Comparison of ENCODE assay signal across 11 cellular contexts in the genomic region with DNA sequence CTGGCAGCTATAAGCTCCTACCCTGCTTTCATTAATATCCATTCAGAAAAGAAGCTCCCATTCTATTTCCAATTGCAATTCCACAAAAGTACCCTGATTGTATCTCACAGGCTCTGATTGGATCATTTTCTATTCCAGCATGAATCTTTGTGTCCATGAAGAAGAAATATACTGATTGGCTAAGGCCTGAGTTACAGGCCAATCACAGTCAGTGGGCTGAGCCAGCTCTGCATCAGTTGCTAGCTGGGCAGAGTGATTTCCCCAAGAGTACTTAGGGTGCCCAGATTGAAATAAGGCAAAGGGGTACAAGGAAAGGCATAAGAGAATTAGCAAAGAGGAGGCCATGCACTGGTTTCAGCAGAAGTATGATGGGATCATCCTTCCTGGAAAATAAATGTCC. TPM values are rescaled to one million over a fixed set of nuclear protein-coding genes. Genes with fewer than 3 reads are reported as not detected.
DNase-seq lines count a peak whose midpoint lies in the region; ATAC-seq and TF ChIP-seq lines count a peak whose summit lies in the region.
"Had no signal": no experiment of that assay in that cellular context is flagged by ENCODE, and none has a peak within 500 bp of the region (broad histone marks: within the 10 kb centered on the region; RNA-seq: fewer than 3 reads in every experiment).

No MANE protein-coding gene starts in this region.

- DNase-seq in heart left ventricle = no peak
- no peak for DNase-seq in heart right ventricle
- no peak for DNase-seq in upper lobe of right lung
- no peak for DNase-seq in COR-L47 (lab: John Stamatoyannopoulos, UW)
- no peak for DNase-seq in stimulated activated CD4-positive, alpha-beta T cell treated with anti-CD3 and anti-CD28 coated beads, Interleukin-2, amount 100 ng/mL, for 24 hours
- DNase-seq: activated CD8-positive, alpha-beta memory T cell treated with anti-CD3 and anti-CD28 coated beads, Interleukin-2, amount 50 U/mL, for 48 hours had no signal

- intact Hi-C loops in heart left ventricle (cut with DNase I) (no loop called here), heart right ventricle (cut with DNase I) (no loop called here), upper lobe of right lung (cut with DNase I) (no loop called here)

- H3K27me3 Mint-ChIP-seq in activated T-helper 17 cell treated with anti-CD3 and anti-CD28 coated beads, Interleukin-2, amount 50 U/mL, for 72 hours = peaks cover 5% of the 10 kb centered on the region

- H3K36me3 Mint-ChIP-seq in activated T-helper 17 cell treated with anti-CD3 and anti-CD28 coated beads, Interleukin-2, amount 50 U/mL, for 72 hours (ENCODE audit: low read depth) = no peaks in the 10 kb centered on the region

- H3K9me3 ChIP-seq in heart left ventricle (no peaks in the 10 kb centered on the region), heart right ventricle (no peaks in the 10 kb centered on the region), upper lobe of right lung (no peaks in the 10 kb centered on the region)
- H3K9me3 ChIP-seq: BLaER1 treated with 17β-estradiol and CSF1 and Interleukin-3, amounts not matched to agents 10 nM and 100 nM; neutrophil had no signal

- H3K4me1 ChIP-seq in heart left ventricle (peaks cover 0 to 21% (median 1%) of the 10 kb centered on the region in 12 donors), heart right ventricle (peaks cover 0 to 16% (median 4%) of the 10 kb centered on the region in 9 donors), upper lobe of right lung (no peaks in the 10 kb centered on the region)
- H3K4me1 ChIP-seq: BLaER1 treated with 17β-estradiol and CSF1 and Interleukin-3, amounts not matched to agents 10 nM and 100 nM had no signal

- H3K4me1 Mint-ChIP-seq in activated T-helper 17 cell treated with anti-CD3 and anti-CD28 coated beads, Interleukin-2, amount 50 U/mL, for 72 hours = no peaks in the 10 kb centered on the region

- ATAC-seq in heart left ventricle (peak in 3 of 4 donors; percentile 20 to 52 (median 39)), heart right ventricle (no peak), HG02938 (IDR thresholded peaks at IDR 0.05; ENCODE audit: unreplicated experiment) (peak; percentile 81), upper lobe of right lung (peak; percentile 72), GM21528 (IDR thresholded peaks at IDR 0.05; ENCODE audit: low FRiP score, unreplicated experiment) (no peak)
- ATAC-seq in activated T-helper 17 cell treated with anti-CD3 and anti-CD28 coated beads, Interleukin-2, amount 50 U/mL, for 72 hours (replicated peaks) = peak; percentile 71

- no peak overlapping the region for H3K4me3 Mint-ChIP-seq in activated T-helper 17 cell treated with anti-CD3 and anti-CD28 coated beads, Interleukin-2, amount 50 U/mL, for 72 hours

- H3K4me3 ChIP-seq in heart left ventricle = no peak overlapping the region
- H3K4me3 ChIP-seq in heart right ventricle = no peak overlapping the region
- no peak overlapping the region for H3K4me3 ChIP-seq in upper lobe of right lung
- H3K4me3 ChIP-seq: BLaER1 treated with 17β-estradiol and CSF1 and Interleukin-3, amounts not matched to agents 10 nM and 100 nM had no signal

- no peak overlapping the region for H3K27ac Mint-ChIP-seq in activated T-helper 17 cell treated with anti-CD3 and anti-CD28 coated beads, Interleukin-2, amount 50 U/mL, for 72 hours

- no peaks in the 10 kb centered on the region for H3K9me3 Mint-ChIP-seq in activated T-helper 17 cell treated with anti-CD3 and anti-CD28 coated beads, Interleukin-2, amount 50 U/mL, for 72 hours

- TF ChIP-seq POLR2A in heart left ventricle (IDR thresholded peaks at IDR 0.05) = no peak

- H3K36me3 ChIP-seq in heart left ventricle = no peaks in the 10 kb centered on the region
- H3K36me3 ChIP-seq in heart right ventricle = no peaks in the 10 kb centered on the region
- no peaks in the 10 kb centered on the region for H3K36me3 ChIP-seq in upper lobe of right lung
- H3K36me3 ChIP-seq: BLaER1 treated with 17β-estradiol and CSF1 and Interleukin-3, amounts not matched to agents 10 nM and 100 nM; neutrophil had no signal

- H3K27ac ChIP-seq in heart left ventricle (no peak overlapping the region), heart right ventricle (no peak overlapping the region), upper lobe of right lung (no peak overlapping the region)
- H3K27ac ChIP-seq: BLaER1 treated with 17β-estradiol and CSF1 and Interleukin-3, amounts not matched to agents 10 nM and 100 nM; neutrophil had no signal

- TF ChIP-seq CTCF in heart left ventricle (IDR thresholded peaks at IDR 0.05) = no peak
- no peak for TF ChIP-seq CTCF in heart right ventricle (IDR thresholded peaks at IDR 0.05)
- TF ChIP-seq CTCF in upper lobe of right lung (IDR thresholded peaks at IDR 0.05) = no peak

- H3K27me3 ChIP-seq in heart left ventricle = no peaks in the 10 kb centered on the region
- H3K27me3 ChIP-seq in heart right ventricle = no peaks in the 10 kb centered on the region
- no peaks in the 10 kb centered on the region for H3K27me3 ChIP-seq in upper lobe of right lung
- H3K27me3 ChIP-seq: BLaER1 treated with 17β-estradiol and CSF1 and Interleukin-3, amounts not matched to agents 10 nM and 100 nM had no signal

RNA-seq across cellular contexts. Expression of a gene that starts 14.4 kb away (rescaled TPM):
- total RNA-seq in heart left ventricle = 1 to 10 TPM in 8 of 9 donors, under 1 TPM in 1; 0.44 to 5.9 (median 2.8) TPM
- polyA plus RNA-seq in heart left ventricle = 1 to 10 TPM; 1.3 to 2.2 TPM
- total RNA-seq in heart right ventricle = 1 to 10 TPM in 9 of 10 donors, under 1 TPM in 1; 0.72 to 3.9 (median 2.8) TPM
- polyA plus RNA-seq in heart right ventricle = 1 to 10 TPM; 1.3 to 2.7 TPM
- not detected for total RNA-seq in activated T-helper 17 cell treated with anti-CD3 and anti-CD28 coated beads, Interleukin-2, amount 50 U/mL, for 72 hours
- 5.7 TPM for total RNA-seq in upper lobe of right lung

RNA-seq across cellular contexts. Expression of a gene that starts 14.9 kb away (rescaled TPM):
- under 1 TPM in 4 of 9 donors, not detected in 5; 0.13 to 0.91 (median 0.17) TPM for total RNA-seq in heart left ventricle
- polyA plus RNA-seq in heart left ventricle = under 1 TPM; 0.07 to 0.57 TPM
- total RNA-seq in heart right ventricle = under 1 TPM in 5 of 10 donors, not detected in 5; 0.10 to 0.24 (median 0.12) TPM
- 1 to 10 TPM in 1 of 2 donors, under 1 TPM in 1; 0.14 to 1.3 TPM for polyA plus RNA-seq in heart right ventricle
- not detected for total RNA-seq in activated T-helper 17 cell treated with anti-CD3 and anti-CD28 coated beads, Interleukin-2, amount 50 U/mL, for 72 hours
- total RNA-seq in upper lobe of right lung = 1.9 TPM

RNA-seq across cellular contexts. Expression of a gene that starts 25.4 kb away (rescaled TPM):
- total RNA-seq in heart left ventricle = 1 to 10 TPM; 2.0 to 4.6 (median 3.4) TPM
- 1 to 10 TPM; 3.6 to 5.3 TPM for polyA plus RNA-seq in heart left ventricle
- total RNA-seq in heart right ventricle = 1 to 10 TPM; 1.2 to 5.8 (median 3.7) TPM
- polyA plus RNA-seq in heart right ventricle = 1 to 10 TPM; 3.4 to 5.5 TPM
- total RNA-seq in activated T-helper 17 cell treated with anti-CD3 and anti-CD28 coated beads, Interleukin-2, amount 50 U/mL, for 72 hours = 1 to 10 TPM; 2.6 to 3.7 TPM
- 0.17 TPM for total RNA-seq in upper lobe of right lung

RNA-seq across cellular contexts. Expression of a gene that starts 25.6 kb away (rescaled TPM):
- total RNA-seq in heart left ventricle (10 to 100 TPM; 20.2 to 62.7 (median 52.7) TPM), heart right ventricle (10 to 100 TPM; 47.6 to 62.3 (median 56.0) TPM), upper lobe of right lung (49.3 TPM)
- polyA plus RNA-seq in heart left ventricle (10 to 100 TPM; 11.4 to 38.8 TPM), heart right ventricle (10 to 100 TPM; 11.9 to 27.6 TPM)
- 100 to 1,000 TPM in 1 of 2 donors, 10 to 100 TPM in 1; 87.5 to 102 TPM for total RNA-seq in activated T-helper 17 cell treated with anti-CD3 and anti-CD28 coated beads, Interleukin-2, amount 50 U/mL, for 72 hours

RNA-seq across cellular contexts. Expression of a gene that starts 56.8 kb away (rescaled TPM):
- total RNA-seq in heart left ventricle (100 to 1,000 TPM; 147 to 651 (median 255) TPM), heart right ventricle (100 to 1,000 TPM; 151 to 456 (median 254) TPM), upper lobe of right lung (472 TPM)
- polyA plus RNA-seq in heart left ventricle (100 to 1,000 TPM; 142 to 336 TPM), heart right ventricle (100 to 1,000 TPM; 252 to 528 TPM)
- total RNA-seq in activated T-helper 17 cell treated with anti-CD3 and anti-CD28 coated beads, Interleukin-2, amount 50 U/mL, for 72 hours = under 1 TPM in 1 of 2 donors, not detected in 1; 0.74 TPM

Comparison
In these comparisons a context has a peak if more than half of its experiments do, and no peak if none do; other contexts are left out.
1. ATAC-seq: peak in heart left ventricle (3 of 4), HG02938 (single experiment), activated T-helper 17 cell treated with anti-CD3 and anti-CD28 coated beads, Interleukin-2, amount 50 U/mL, for 72 hours (single experiment) and upper lobe of right lung (single experiment); none in heart right ventricle (0 of 8) and GM21528 (single experiment).